In the genomic region with DNA sequence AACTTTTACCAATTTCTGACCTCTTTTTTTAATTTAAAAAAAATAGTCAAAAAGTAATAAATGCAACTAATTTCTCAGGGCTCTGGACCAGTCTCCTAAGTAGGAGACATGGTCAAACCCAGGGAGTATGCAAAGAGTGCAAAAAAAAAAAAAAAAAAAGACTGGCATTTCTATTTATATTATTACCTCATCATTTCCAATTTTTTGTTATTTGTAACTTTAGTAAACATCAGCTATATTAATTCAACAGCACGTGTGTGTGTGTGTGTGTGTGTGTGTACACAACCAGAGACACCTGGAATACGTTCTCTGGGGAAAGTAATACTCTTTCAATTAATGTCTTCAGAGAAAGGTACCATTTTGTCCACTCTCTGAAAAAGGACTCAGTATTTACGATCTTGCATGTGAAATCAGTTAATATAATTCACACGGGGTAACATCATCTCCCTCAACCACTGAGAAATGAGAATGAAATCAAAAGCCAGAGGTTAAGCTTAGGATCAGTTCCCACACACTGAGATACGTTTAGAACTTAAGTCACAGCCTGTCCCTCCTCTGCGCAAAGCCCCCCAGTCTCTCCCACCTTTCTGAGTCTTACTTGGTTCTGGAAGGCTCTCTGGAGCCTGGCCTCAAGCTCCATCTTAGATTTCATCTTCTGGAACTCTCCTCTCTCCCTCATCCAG, we compare ENCODE assay signal across 14 cellular contexts. TPM values are rescaled to one million over a fixed set of nuclear protein-coding genes. Genes with fewer than 3 reads are reported as not detected.
DNase-seq lines count a peak whose midpoint lies in the region; ATAC-seq and TF ChIP-seq lines count a peak whose summit lies in the region.
"Had no signal": no experiment of that assay in that cellular context is flagged by ENCODE, and none has a peak within 500 bp of the region (broad histone marks: within the 10 kb centered on the region; RNA-seq: fewer than 3 reads in every experiment).

No MANE protein-coding gene starts in this region.

- no peaks in the 10 kb centered on the region for H3K27me3 Mint-ChIP-seq in WTC11 (ENCODE audit: low read depth)

- H3K27ac ChIP-seq in lower lobe of right lung: no peak overlapping the region
- H3K27ac ChIP-seq: hepatocyte, prostate gland had no signal

- peaks cover 66% of the 10 kb centered on the region for H3K4me1 Mint-ChIP-seq in WTC11

- H3K36me3 ChIP-seq in lower lobe of right lung: no peaks in the 10 kb centered on the region
- H3K36me3 ChIP-seq: prostate gland had no signal

- intact Hi-C loops in lower lobe of right lung (cut with DNase I): no loop called here

- POLR2A ChIA-PET in WTC11 (lab: Charles Lee): no interaction called here

- H3K4me3 ChIP-seq in GM08714 (ENCODE audit: low read length) (peak overlapping the region; percentile 28; the same call in 1 of the 2 replicates), lower lobe of right lung (no peak overlapping the region)
- H3K4me3 ChIP-seq: hepatocyte, lung, prostate gland had no signal

- no peak for DNase-seq in WTC11 (ENCODE audit: low spot score)
- no peak for DNase-seq in lower lobe of right lung
- no peak for DNase-seq in NCI-H2227 (lab: John Stamatoyannopoulos, UW; ENCODE audit: unreplicated experiment)
- no peak for DNase-seq in COR-L47 (lab: John Stamatoyannopoulos, UW)
- DNase-seq: activated T-cell treated with anti-CD3 and anti-CD28 coated beads, Interleukin-2, amount 50 U/mL, for 48 hours; IMR-90; stimulated activated CD4-positive, alpha-beta T cell treated with anti-CD3 and anti-CD28 coated beads, Interleukin-4, amount 100 ng/mL, for 1 hour had no signal

- ATAC-seq in GM19468 (IDR thresholded peaks at IDR 0.05; ENCODE audit: extremely low read depth, unreplicated experiment): peak; percentile 22
- ATAC-seq in HG02938 (IDR thresholded peaks at IDR 0.05; ENCODE audit: unreplicated experiment): peak; percentile 53
- ATAC-seq in WTC11: no peak
- ATAC-seq in HG03457 (IDR thresholded peaks at IDR 0.05; ENCODE audit: unreplicated experiment): no peak
- no peak for ATAC-seq in lower lobe of right lung

- H3K27me3 ChIP-seq in lower lobe of right lung (ENCODE audit: low read depth): no peaks in the 10 kb centered on the region
- H3K27me3 ChIP-seq: hepatocyte had no signal

- TF ChIP-seq CTCF in WTC11 (IDR thresholded peaks at IDR 0.05): no peak
- no peak for TF ChIP-seq CTCF in lower lobe of right lung (IDR thresholded peaks at IDR 0.05)

- H3K4me3 Mint-ChIP-seq in WTC11: no peak overlapping the region

- CTCF ChIA-PET in WTC11 (lab: Charles Lee): interaction anchor here (1.0 kb wide), 1 partner anchor 26 kb away, joined by 3 read pairs; no protein-coding TSS in a partner anchor

- no peaks in the 10 kb centered on the region for H3K9me3 Mint-ChIP-seq in WTC11

- peak overlapping the region; percentile 71 for H3K27ac Mint-ChIP-seq in WTC11

- peaks cover 6% of the 10 kb centered on the region; the same call in 1 of the 2 replicates for H3K36me3 Mint-ChIP-seq in WTC11

- H3K9me3 ChIP-seq in lower lobe of right lung: no peaks in the 10 kb centered on the region
- H3K9me3 ChIP-seq: prostate gland had no signal

- peaks cover 9% of the 10 kb centered on the region for H3K4me1 ChIP-seq in lower lobe of right lung
- H3K4me1 ChIP-seq: prostate gland had no signal

TF ChIP-seq in WTC11, 78 proteins besides CTCF, POLR2A, EP300 and RAD21:
- TF ChIP-seq, protein P1, sequence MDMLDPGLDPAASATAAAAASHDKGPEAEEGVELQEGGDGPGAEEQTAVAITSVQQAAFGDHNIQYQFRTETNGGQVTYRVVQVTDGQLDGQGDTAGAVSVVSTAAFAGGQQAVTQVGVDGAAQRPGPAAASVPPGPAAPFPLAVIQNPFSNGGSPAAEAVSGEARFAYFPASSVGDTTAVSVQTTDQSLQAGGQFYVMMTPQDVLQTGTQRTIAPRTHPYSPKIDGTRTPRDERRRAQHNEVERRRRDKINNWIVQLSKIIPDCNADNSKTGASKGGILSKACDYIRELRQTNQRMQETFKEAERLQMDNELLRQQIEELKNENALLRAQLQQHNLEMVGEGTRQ (CRISPR knock-in tag; IDR thresholded peaks at IDR 0.05): no peak
- TF ChIP-seq NR3C1 (CRISPR knock-in tag; conservative IDR thresholded peaks at IDR 0.05; ENCODE audit: low read depth) (no peak), FOXP1 (CRISPR knock-in tag; IDR thresholded peaks at IDR 0.05; ENCODE audit: borderline replicate concordance) (no peak), ATF1 (CRISPR knock-in tag; IDR thresholded peaks at IDR 0.05) (no peak), ZNF138 (CRISPR knock-in tag; conservative IDR thresholded peaks at IDR 0.05) (no peak)
- TF ChIP-seq, protein P2, sequence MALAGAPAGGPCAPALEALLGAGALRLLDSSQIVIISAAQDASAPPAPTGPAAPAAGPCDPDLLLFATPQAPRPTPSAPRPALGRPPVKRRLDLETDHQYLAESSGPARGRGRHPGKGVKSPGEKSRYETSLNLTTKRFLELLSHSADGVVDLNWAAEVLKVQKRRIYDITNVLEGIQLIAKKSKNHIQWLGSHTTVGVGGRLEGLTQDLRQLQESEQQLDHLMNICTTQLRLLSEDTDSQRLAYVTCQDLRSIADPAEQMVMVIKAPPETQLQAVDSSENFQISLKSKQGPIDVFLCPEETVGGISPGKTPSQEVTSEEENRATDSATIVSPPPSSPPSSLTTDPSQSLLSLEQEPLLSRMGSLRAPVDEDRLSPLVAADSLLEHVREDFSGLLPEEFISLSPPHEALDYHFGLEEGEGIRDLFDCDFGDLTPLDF (CRISPR knock-in tag; IDR thresholded peaks at IDR 0.05): no peak

RNA-seq across cellular contexts. Expression of a gene that starts 21.9 kb away (rescaled TPM):
- total RNA-seq in WTC11 (2021) (40.6 to 44.4 TPM (median 43.8 TPM) in 3 replicates), lower lobe of right lung (27.9 TPM)

Comparison
In these comparisons a context has a peak if more than half of its experiments do, and no peak if none do; other contexts are left out.
1. ATAC-seq: peak in GM19468 (single experiment) and HG02938 (single experiment); none in WTC11 (single experiment), HG03457 (single experiment) and lower lobe of right lung (0 of 2).